ENCODE assay signal across 20 cellular contexts in genomic region chr10:24427678-24428409, GRCh38.
DNase-seq lines count a peak whose midpoint lies in the region; ATAC-seq, FAIRE-seq and TF ChIP-seq lines count a peak whose summit lies in the region.
"Had no signal": no experiment of that assay in that cellular context is flagged by ENCODE, and none has a peak within 500 bp of the region (broad histone marks: within the 10 kb centered on the region; RNA-seq: fewer than 3 reads in every experiment).

No MANE protein-coding gene starts in this region.

- no peak overlapping the region for H3K23ac ChIP-seq in neuronal stem cell (ENCODE audit: low read depth, low read length, poor library complexity)

- H3K14ac ChIP-seq in neuronal stem cell (ENCODE audit: low read length), result no peak overlapping the region

- H3K79me2 ChIP-seq in HCT116 (ENCODE audit: insufficient read depth, low read length), result no peaks in the 10 kb centered on the region
- H3K79me2 ChIP-seq in astrocyte (ENCODE audit: insufficient read depth, low read length), result no peaks in the 10 kb centered on the region

- intact Hi-C loops in HCT116 (cut with micrococcal nuclease) (no loop called here), right lobe of liver (cut with DNase I) (no loop called here)

- DNase-seq in HCT116 (ENCODE audit: low read depth, low spot score) (no peak), astrocyte (ENCODE audit: low read depth) (peak; percentile 54), right lobe of liver (peak; percentile 54 to 82 (median 82)), thoracic aorta (ENCODE audit: low spot score) (no peak), neuronal stem cell (ENCODE audit: low spot score) (no peak), DMS153 treated with DMSO at 0.1 percent for 48 hours (lab: John Stamatoyannopoulos, UW; ENCODE audit: unreplicated experiment) (no peak), epidermal melanocyte (ENCODE audit: insufficient read length, low spot score) (no peak)
- DNase-seq: activated CD4-positive, alpha-beta T cell treated with anti-CD3 and anti-CD28 coated beads for 1 hour; amygdala; BE2C; GF-D8; Kasumi-1; NCI-H1105; NCI-H526; T-helper 9 cell had no signal

- no peaks in the 10 kb centered on the region for H3K27me3 Mint-ChIP-seq in astrocyte (ENCODE audit: low read depth, unreplicated experiment)

- H3K27ac ChIP-seq in HCT116 (ENCODE audit: low read depth, low read length), result no peak overlapping the region
- H3K27ac ChIP-seq in astrocyte (ENCODE audit: low read depth, low read length), result peak overlapping the region; percentile 41
- H3K27ac ChIP-seq in right lobe of liver, result peak overlapping the region in 2 of 3 donors; percentile 16 to 60
- H3K27ac ChIP-seq in thoracic aorta, result peak overlapping the region; percentile 29 to 79
- no peak overlapping the region for H3K27ac ChIP-seq in neuronal stem cell (replicated peaks; ENCODE audit: low read length)
- H3K27ac ChIP-seq: neutrophil had no signal

- H3K27ac Mint-ChIP-seq in astrocyte (ENCODE audit: unreplicated experiment), result peak overlapping the region; percentile 98
- H3K27ac Mint-ChIP-seq: stimulated activated naive CD8-positive, alpha-beta T cell treated with anti-CD3 and anti-CD28 coated beads, Interleukin-15, Interleukin-2, amounts not matched to agents 100 ng/mL and 50 ng/mL, for 24 hours had no signal

- H3K36me3 Mint-ChIP-seq in astrocyte (ENCODE audit: low read depth, unreplicated experiment), result no peaks in the 10 kb centered on the region

- H2AK5ac ChIP-seq in neuronal stem cell (ENCODE audit: low read depth, low read length), result no peak overlapping the region

- peaks cover 3% of the 10 kb centered on the region for H3K79me1 ChIP-seq in neuronal stem cell (ENCODE audit: low read depth, low read length)

- H4K20me1 ChIP-seq in HCT116 (ENCODE audit: insufficient read depth) (no peaks in the 10 kb centered on the region), astrocyte (ENCODE audit: insufficient read depth, low read length) (no peaks in the 10 kb centered on the region)

- H3K27me3 ChIP-seq in HCT116 (ENCODE audit: insufficient read depth, low read length) (no peaks in the 10 kb centered on the region), astrocyte (ENCODE audit: insufficient read depth, low read length) (no peaks in the 10 kb centered on the region), right lobe of liver (no peaks in the 10 kb centered on the region), thoracic aorta (replicated peaks; ENCODE audit: insufficient read depth) (no peaks in the 10 kb centered on the region), neuronal stem cell (ENCODE audit: control insufficient read depth in 3 of 3, insufficient read depth in 3 of 3, low read depth in 1 of 3, low read length in 3 of 3) (no peaks in the 10 kb centered on the region)
- H3K27me3 ChIP-seq: BE2C, neutrophil had no signal

- BruUV-seq in HCT116 (replicated peaks; lab: Mats Ljungman, UMichigan), result no TSS peak

- H3K9ac ChIP-seq in HCT116 (ENCODE audit: low read length) (no peak overlapping the region), astrocyte (ENCODE audit: low read length) (peak overlapping the region; percentile 19), neuronal stem cell (ENCODE audit: low read depth, low read length, poor library complexity) (no peak overlapping the region)

- no peak overlapping the region for H3K4me3 Mint-ChIP-seq in astrocyte (ENCODE audit: unreplicated experiment)
- H3K4me3 Mint-ChIP-seq: stimulated activated naive CD8-positive, alpha-beta T cell treated with anti-CD3 and anti-CD28 coated beads, Interleukin-15, Interleukin-2, amounts not matched to agents 100 ng/mL and 50 ng/mL, for 24 hours had no signal

- no peak overlapping the region for H2BK15ac ChIP-seq in neuronal stem cell (ENCODE audit: low read length)

- H3K4me2 ChIP-seq in HCT116 (ENCODE audit: low read length) (0 out of 2 replicates have a peak overlapping the region, but pooled peaks have one; percentile 1), astrocyte (ENCODE audit: low read length) (peak overlapping the region; percentile 27), neuronal stem cell (ENCODE audit: insufficient read depth, low read length, poor library complexity, severe bottlenecking) (no peak overlapping the region)

- no peaks in the 10 kb centered on the region for H3K9me3 ChIP-seq in HCT116 (ENCODE audit: control insufficient read depth in 1 of 2, insufficient read depth in 1 of 2, low read depth in 1 of 2, low read length in 2 of 2)
- H3K9me3 ChIP-seq in astrocyte (ENCODE audit: insufficient read depth, low read depth, low read length), result no peaks in the 10 kb centered on the region
- no peaks in the 10 kb centered on the region for H3K9me3 ChIP-seq in right lobe of liver
- no peaks in the 10 kb centered on the region for H3K9me3 ChIP-seq in thoracic aorta
- no peaks in the 10 kb centered on the region for H3K9me3 ChIP-seq in neuronal stem cell (replicated peaks in 1 of 2; ENCODE audit: control insufficient read depth in 2 of 2, insufficient read depth in 1 of 2, low read depth in 1 of 2, low read length in 2 of 2)
- H3K9me3 ChIP-seq: BE2C, neutrophil had no signal

- H4K8ac ChIP-seq in neuronal stem cell (ENCODE audit: low read depth, low read length), result no peak overlapping the region

- no peak for TF ChIP-seq POLR2A in HCT116 (IDR thresholded peaks at IDR 0.05; ENCODE audit: borderline replicate concordance, extremely low read depth, insufficient read depth, insufficient read length)
- no peak for TF ChIP-seq POLR2A in right lobe of liver (IDR thresholded peaks at IDR 0.05)

- no peak for FAIRE-seq in astrocyte (lab: Jason Lieb, UNC)
- FAIRE-seq: colon, endometrium, urothelium cell line had no signal

- H2BK12ac ChIP-seq in neuronal stem cell (ENCODE audit: low read length), result no peak overlapping the region

- no peak overlapping the region for H2AFZ ChIP-seq in HCT116 (ENCODE audit: low read depth, low read length, poor library complexity, severe bottlenecking)
- H2AFZ ChIP-seq in astrocyte (ENCODE audit: low read depth, low read length), result no peak overlapping the region
- H2AFZ ChIP-seq in neuronal stem cell (ENCODE audit: low read length), result no peak overlapping the region

- peaks cover 27% of the 10 kb centered on the region for H3K4me1 Mint-ChIP-seq in astrocyte (ENCODE audit: low read depth, unreplicated experiment)

- POLR2A ChIA-PET in HCT116 (lab: Charles Lee), result no interaction called here

- H3K4me3 ChIP-seq in HCT116 (replicated peaks in 1 of 2; ENCODE audit: low read depth in 1 of 2, low read length in 2 of 2) (no peak overlapping the region), astrocyte (ENCODE audit: insufficient read depth, low read depth, low read length) (no peak overlapping the region), right lobe of liver (no peak overlapping the region), thoracic aorta (no peak overlapping the region), neuronal stem cell (ENCODE audit: low read length in 2 of 2) (no peak overlapping the region)

- RAD21 ChIA-PET in HCT116 (lab: Charles Lee; ENCODE audit: low non-redundant PET in 1 of 2, low total read pairs in 2 of 2, uncharacterized antibody in 2 of 2, unreplicated experiment in 2 of 2), result no interaction called here

- TF ChIP-seq CTCF in HCT116 (IDR thresholded peaks at IDR 0.05 in 2 of 3, conservative IDR thresholded peaks at IDR 0.05 in 1 of 3; ENCODE audit: borderline replicate concordance in 1 of 3, insufficient read depth in 1 of 3, low read depth in 2 of 3, low read length in 2 of 3) (no peak), astrocyte (IDR thresholded peaks at IDR 0.05; ENCODE audit: insufficient read depth, low read depth, low read length) (no peak), right lobe of liver (IDR thresholded peaks at IDR 0.05) (no peak), thoracic aorta (IDR thresholded peaks at IDR 0.05) (no peak)

- ATAC-seq in HCT116 (no peak), right lobe of liver (peak; percentile 95 to 96 (median 96)), thoracic aorta (ENCODE audit: insufficient number of reproducible peaks, low FRiP score, low read depth) (peak; percentile 59)

- no peak overlapping the region for H2BK120ac ChIP-seq in neuronal stem cell (ENCODE audit: low read depth, low read length)

- H3K4me1 ChIP-seq in HCT116 (ENCODE audit: control insufficient read depth in 1 of 2, insufficient read depth in 2 of 2, low read length in 2 of 2), result 0 out of 4 replicates have a peak, but pooled peaks cover 0 to 5% of the 10 kb centered on the region in 2 experiments
- peaks cover 10% of the 10 kb centered on the region for H3K4me1 ChIP-seq in astrocyte (ENCODE audit: insufficient read depth, low read length)
- H3K4me1 ChIP-seq in right lobe of liver, result peaks cover 0 to 13% (median 3%) of the 10 kb centered on the region in 4 donors
- H3K4me1 ChIP-seq in thoracic aorta (ENCODE audit: control insufficient read depth in 1 of 2, low read depth in 2 of 2), result peaks cover 6 to 14% of the 10 kb centered on the region in 2 donors
- no peaks in the 10 kb centered on the region for H3K4me1 ChIP-seq in neuronal stem cell (ENCODE audit: control insufficient read depth in 2 of 2, insufficient read depth in 1 of 2, low read depth in 1 of 2, low read length in 2 of 2)
- H3K4me1 ChIP-seq: BE2C had no signal

- CTCF ChIA-PET in HCT116 (lab: Charles Lee), result interaction anchor here (1.1 kb wide), 1 partner anchor 44 kb away, joined by 3 read pairs; no protein-coding TSS in a partner anchor

- no peak overlapping the region for H3K4ac ChIP-seq in neuronal stem cell (ENCODE audit: low read length)

- TF ChIP-seq RAD21 in HCT116 (IDR thresholded peaks at IDR 0.05; ENCODE audit: low read depth), result no peak

- H4K91ac ChIP-seq in neuronal stem cell (ENCODE audit: low read depth, low read length, poor library complexity), result no peak overlapping the region

- H2BK5ac ChIP-seq in neuronal stem cell (ENCODE audit: low read length), result no peak overlapping the region

- H3K36me3 ChIP-seq in HCT116 (ENCODE audit: control insufficient read depth in 1 of 2, insufficient read depth in 2 of 2, low read length in 2 of 2) (no peaks in the 10 kb centered on the region), astrocyte (ENCODE audit: insufficient read depth, low read length) (no peaks in the 10 kb centered on the region), right lobe of liver (no peaks in the 10 kb centered on the region), thoracic aorta (no peaks in the 10 kb centered on the region), neuronal stem cell (replicated peaks in 1 of 2; ENCODE audit: control insufficient read depth in 2 of 2, insufficient read depth in 2 of 2, low read length in 2 of 2) (peaks cover 0 to 2% of the 10 kb centered on the region in 2 donors)
- H3K36me3 ChIP-seq: BE2C, neutrophil had no signal

- H3K18ac ChIP-seq in neuronal stem cell (ENCODE audit: low read length), result no peak overlapping the region

- 39% methylated on average over 7 of the region's 14 CpGs for WGBS in right lobe of liver (ENCODE audit: insufficient coverage, low coverage, low lambda C conversion rate, missing lambda C conversion rate)
- WGBS in neuronal stem cell (ENCODE audit: extremely low coverage in 2 of 2, insufficient read length in 2 of 2, insufficient replicate concordance in 1 of 2), 2 donors, result no CpG with 5 or more reads among the region's 14 CpGs

- no peaks in the 10 kb centered on the region for H3K9me2 ChIP-seq in HCT116 (ENCODE audit: insufficient read depth)

- H3K9me3 Mint-ChIP-seq in astrocyte (ENCODE audit: unreplicated experiment), result no peaks in the 10 kb centered on the region
- H3K9me3 Mint-ChIP-seq: stimulated activated naive CD8-positive, alpha-beta T cell treated with anti-CD3 and anti-CD28 coated beads, Interleukin-15, Interleukin-2, amounts not matched to agents 100 ng/mL and 50 ng/mL, for 24 hours had no signal

Comparison
In these comparisons a context has a peak if more than half of its experiments do, and no peak if none do; other contexts are left out.
1. DNase-seq: peak in astrocyte (single experiment) and right lobe of liver (3 of 3); none in HCT116 (single experiment), thoracic aorta (single experiment), neuronal stem cell (single experiment), DMS153 treated with DMSO at 0.1 percent for 48 hours (single experiment) and epidermal melanocyte (single experiment).
2. H3K27ac ChIP-seq: peak in astrocyte (single experiment), right lobe of liver (2 of 3) and thoracic aorta (2 of 2); none in HCT116 (single experiment) and neuronal stem cell (single experiment).